Comparison of ENCODE assay signal across 19 cellular contexts in genomic region chr3:189806171-189806951, GRCh38.
DNase-seq lines count a peak whose midpoint lies in the region; ATAC-seq, FAIRE-seq and TF ChIP-seq lines count a peak whose summit lies in the region.
"Had no signal": no experiment of that assay in that cellular context is flagged by ENCODE, and none has a peak within 500 bp of the region (broad histone marks: within the 10 kb centered on the region; RNA-seq: fewer than 3 reads in every experiment).

No MANE protein-coding gene starts in this region.

- no peak overlapping the region for H2AK5ac ChIP-seq in H1 (ENCODE audit: low read depth, low read length)

- WGBS in H1 (ENCODE audit: extremely low coverage in 1 of 2, insufficient coverage in 1 of 2, insufficient read length in 1 of 2, insufficient replicate concordance in 2 of 2, low coverage in 1 of 2, low lambda C conversion rate in 2 of 2, missing lambda C conversion rate in 1 of 2), 2 experiments: 45% methylated on average over 11 of the region's 11 CpGs; no CpG with 5 or more reads in 1 of the 2 experiments

- H2AFZ ChIP-seq in H1 (ENCODE audit: low read length): peak overlapping the region; percentile 81; the same call in 1 of the 2 replicates

- no peak overlapping the region for H3K14ac ChIP-seq in H1 (ENCODE audit: insufficient read length)

- H3K4me2 ChIP-seq in H1 (ENCODE audit: insufficient read depth in 1 of 2, low read depth in 2 of 2, low read length in 2 of 2): peak overlapping the region in 1 of 2 experiments; percentile 59; a peak in 2 of 4 replicates

- ATAC-seq in activated CD8-positive, alpha-beta memory T cell treated with anti-CD3 and anti-CD28 coated beads, Interleukin-2, amount 10 ng/mL, durations not matched to agents 7 days and 5 days: no peak
- ATAC-seq: activated CD8-positive, alpha-beta T cell treated with anti-CD3 and anti-CD28 coated beads, Interleukin-2, amount 10 ng/mL, durations not matched to agents 7 days and 5 days; stimulated activated effector memory CD8-positive, alpha-beta T cell treated with anti-CD3 and anti-CD28 coated beads, Interleukin-12 subunit alpha, Interleukin-12 subunit beta, amount 100 ng/mL, for 72 hours had no signal

- H3K79me1 ChIP-seq in H1 (ENCODE audit: low read depth, low read length): no peaks in the 10 kb centered on the region

- no peak overlapping the region for H2BK120ac ChIP-seq in H1 (replicated peaks; ENCODE audit: low read depth, low read length)

- no peaks in the 10 kb centered on the region for H3K27me3 Mint-ChIP-seq in activated CD8-positive, alpha-beta memory T cell treated with anti-CD3 and anti-CD28 coated beads, Interleukin-2, amount 10 ng/mL, durations not matched to agents 7 days and 5 days
- H3K27me3 Mint-ChIP-seq: memory B cell had no signal

- H3K9ac ChIP-seq in H1 (replicated peaks in 1 of 4; ENCODE audit: extremely low read depth in 1 of 4, low read depth in 3 of 4, low read length in 3 of 4): no peak overlapping the region

- no peaks in the 10 kb centered on the region for H3K36me3 Mint-ChIP-seq in activated CD8-positive, alpha-beta memory T cell treated with anti-CD3 and anti-CD28 coated beads, Interleukin-2, amount 10 ng/mL, durations not matched to agents 7 days and 5 days
- H3K36me3 Mint-ChIP-seq: memory B cell; stimulated activated effector memory CD8-positive, alpha-beta T cell treated with anti-CD3 and anti-CD28 coated beads, Interleukin-12 subunit alpha, Interleukin-12 subunit beta, amount 100 ng/mL, for 72 hours had no signal

- DNase-seq in AG10803 (ENCODE audit: low read depth) (peak; percentile 43), NCI-H146 (lab: John Stamatoyannopoulos, UW) (peak; percentile 97), H1 (ENCODE audit: low read depth in 1 of 2, low spot score in 2 of 2) (no peak), myocyte (ENCODE audit: low read depth) (peak; percentile 39), BE2C (no peak), caudate nucleus (lab: John Stamatoyannopoulos, UW) (no peak), GM10266 (ENCODE audit: extremely low spot score) (no peak)
- DNase-seq in activated CD8-positive, alpha-beta memory T cell treated with anti-CD3 and anti-CD28 coated beads, Interleukin-2, amount 10 ng/mL, durations not matched to agents 7 days and 5 days: no peak
- DNase-seq: activated CD8-positive, alpha-beta T cell treated with anti-CD3 and anti-CD28 coated beads, Interleukin-2, amount 10 ng/mL, durations not matched to agents 7 days and 5 days; activated effector memory CD4-positive, alpha-beta T cell treated with Interleukin-2 at 50 U/mL for 16 hours; heart right ventricle; NCI-H524 treated with DMSO at 0.1 percent for 48 hours; SHP77 treated with DMSO at 0.1 percent for 48 hours; stimulated activated CD4-positive, alpha-beta T cell treated with anti-CD3 and anti-CD28 coated beads, Interleukin-4, amount 100 ng/mL, for 1 hour had no signal

- no peak overlapping the region for H3K4ac ChIP-seq in H1 (replicated peaks; ENCODE audit: insufficient read length, low read depth, low read length)

- no peak overlapping the region for H4K5ac ChIP-seq in H1 (ENCODE audit: insufficient read length, low read depth, low read length)

- no peak overlapping the region for H3K4me3 ChIP-seq in AG10803 (ENCODE audit: low read length)
- peak overlapping the region in 1 of 4 experiments; percentile 6; a peak in 1 of 8 replicates for H3K4me3 ChIP-seq in H1 (ENCODE audit: extremely low read depth in 1 of 4, insufficient read depth in 2 of 4, low read depth in 3 of 4, low read length in 4 of 4)
- no peak overlapping the region for H3K4me3 ChIP-seq in BE2C (ENCODE audit: low read depth, low read length)
- H3K4me3 ChIP-seq: heart right ventricle, prostate gland, vagina had no signal

- H3K9me3 Mint-ChIP-seq in activated CD8-positive, alpha-beta memory T cell treated with anti-CD3 and anti-CD28 coated beads, Interleukin-2, amount 10 ng/mL, durations not matched to agents 7 days and 5 days (ENCODE audit: low read depth): no peaks in the 10 kb centered on the region
- H3K9me3 Mint-ChIP-seq: memory B cell; stimulated activated effector memory CD8-positive, alpha-beta T cell treated with anti-CD3 and anti-CD28 coated beads, Interleukin-12 subunit alpha, Interleukin-12 subunit beta, amount 100 ng/mL, for 72 hours had no signal

- peaks cover 5 to 16% (median 10%) of the 10 kb centered on the region in 4 experiments; a peak in 6 of 7 replicates for H3K4me1 ChIP-seq in H1 (replicated peaks in 1 of 4; ENCODE audit: control insufficient read depth in 3 of 4, insufficient read depth in 4 of 4, low read length in 3 of 4)
- H3K4me1 ChIP-seq in BE2C: no peaks in the 10 kb centered on the region
- H3K4me1 ChIP-seq: prostate gland had no signal

- no peaks in the 10 kb centered on the region for H3K79me2 ChIP-seq in H1 (ENCODE audit: control insufficient read depth in 1 of 2, insufficient read depth in 2 of 2, low read length in 2 of 2)

- no peak overlapping the region for H4K91ac ChIP-seq in H1 (replicated peaks; ENCODE audit: insufficient read length, low read length)

- no peak for TF ChIP-seq POLR2A in H1 (IDR thresholded peaks at IDR 0.05; ENCODE audit: control extremely low read depth in 1 of 2, low read depth in 2 of 2, low read length in 2 of 2)

- CTCF ChIA-PET in H1 (lab: Charles Lee; ENCODE audit: partially characterized antibody): interaction anchor here (0.7 to 1.5 kb wide), 7 partner anchors 9 to 144 kb away, joined by 3 to 5 read pairs (median 3); no protein-coding TSS in a partner anchor
- CTCF ChIA-PET in activated CD8-positive, alpha-beta memory T cell treated with anti-CD3 and anti-CD28 coated beads, Interleukin-2, amount 10 ng/mL, durations not matched to agents 7 days and 5 days (lab: Charles Lee): interaction anchor here (0.7 to 1.1 kb wide), 2 partner anchors 20 to 515 kb away, joined by 3 to 4 read pairs; no protein-coding TSS in a partner anchor

- 0 out of 2 replicates have a peak overlapping the region, but pooled peaks have one; percentile 6 for H2BK5ac ChIP-seq in H1 (ENCODE audit: low read depth, low read length)

- no peak overlapping the region for H3K18ac ChIP-seq in H1 (ENCODE audit: extremely low read depth, low read length)

- no peak for TF ChIP-seq CTCF in AG10803 (conservative IDR thresholded peaks at IDR 0.05; ENCODE audit: low read length)
- no peak for TF ChIP-seq CTCF in H1 (IDR thresholded peaks at IDR 0.05; ENCODE audit: control extremely low read depth in 1 of 3, insufficient read depth in 1 of 3, low read depth in 1 of 3, low read length in 3 of 3)
- TF ChIP-seq CTCF in BE2C (IDR thresholded peaks at IDR 0.05; ENCODE audit: low read depth, low read length): no peak
- TF ChIP-seq CTCF in GM10266 (IDR thresholded peaks at IDR 0.05; ENCODE audit: control insufficient read depth, insufficient read depth, low read depth, missing control alignments): no peak

- no peak overlapping the region; the same call in 1 of the 2 replicates for H2BK20ac ChIP-seq in H1 (ENCODE audit: low read length)

- no peaks in the 10 kb centered on the region for H3K23me2 ChIP-seq in H1 (ENCODE audit: low read depth, low read length)

- H3K4me1 Mint-ChIP-seq in activated CD8-positive, alpha-beta memory T cell treated with anti-CD3 and anti-CD28 coated beads, Interleukin-2, amount 10 ng/mL, durations not matched to agents 7 days and 5 days: no peaks in the 10 kb centered on the region
- H3K4me1 Mint-ChIP-seq: memory B cell; stimulated activated effector memory CD8-positive, alpha-beta T cell treated with anti-CD3 and anti-CD28 coated beads, Interleukin-12 subunit alpha, Interleukin-12 subunit beta, amount 100 ng/mL, for 72 hours had no signal

- H3K23ac ChIP-seq in H1 (ENCODE audit: insufficient read length): no peak overlapping the region

- H3K27ac ChIP-seq in H1 (ENCODE audit: low read depth, low read length): no peak overlapping the region; the same call in 1 of the 2 replicates
- no peak overlapping the region for H3K27ac ChIP-seq in caudate nucleus (ENCODE audit: low read depth, low read length)
- H3K27ac ChIP-seq: heart right ventricle, prostate gland, vagina had no signal

- H3K4me3 Mint-ChIP-seq in activated CD8-positive, alpha-beta memory T cell treated with anti-CD3 and anti-CD28 coated beads, Interleukin-2, amount 10 ng/mL, durations not matched to agents 7 days and 5 days: no peak overlapping the region
- H3K4me3 Mint-ChIP-seq: activated CD8-positive, alpha-beta T cell treated with anti-CD3 and anti-CD28 coated beads, Interleukin-2, amount 10 ng/mL, durations not matched to agents 7 days and 5 days; memory B cell; stimulated activated effector memory CD8-positive, alpha-beta T cell treated with anti-CD3 and anti-CD28 coated beads, Interleukin-12 subunit alpha, Interleukin-12 subunit beta, amount 100 ng/mL, for 72 hours had no signal

- no peaks in the 10 kb centered on the region for H3K36me3 ChIP-seq in H1 (ENCODE audit: control insufficient read depth in 2 of 4, insufficient read depth in 4 of 4, low read length in 3 of 4)
- H3K36me3 ChIP-seq in BE2C: no peaks in the 10 kb centered on the region
- H3K36me3 ChIP-seq: heart right ventricle, prostate gland had no signal

- no peak overlapping the region for H2BK15ac ChIP-seq in H1 (ENCODE audit: low read length)

- TF ChIP-seq EP300 in H1 (IDR thresholded peaks at IDR 0.05; ENCODE audit: borderline replicate concordance in 1 of 2, low read depth in 2 of 2, low read length in 2 of 2): no peak

- H2BK12ac ChIP-seq in H1 (ENCODE audit: low read depth, low read length): 0 out of 2 replicates have a peak overlapping the region, but pooled peaks have one; percentile 42

- peaks cover 0 to 7% (median 4%) of the 10 kb centered on the region in 4 experiments; a peak in 5 of 7 replicates for H3K27me3 ChIP-seq in H1 (replicated peaks in 1 of 4; ENCODE audit: control insufficient read depth in 3 of 4, extremely low read depth in 1 of 4, insufficient read depth in 3 of 4, low read length in 3 of 4)
- H3K27me3 ChIP-seq in BE2C: no peaks in the 10 kb centered on the region
- H3K27me3 ChIP-seq: heart right ventricle, vagina had no signal

- TF ChIP-seq RAD21 in H1 (IDR thresholded peaks at IDR 0.05 in 1 of 2, conservative IDR thresholded peaks at IDR 0.05 in 1 of 2; ENCODE audit: low read depth in 2 of 2, low read length in 2 of 2): no peak

- H3K27ac Mint-ChIP-seq in activated CD8-positive, alpha-beta memory T cell treated with anti-CD3 and anti-CD28 coated beads, Interleukin-2, amount 10 ng/mL, durations not matched to agents 7 days and 5 days: no peak overlapping the region
- H3K27ac Mint-ChIP-seq: activated CD8-positive, alpha-beta T cell treated with anti-CD3 and anti-CD28 coated beads, Interleukin-2, amount 10 ng/mL, durations not matched to agents 7 days and 5 days; memory B cell; stimulated activated effector memory CD8-positive, alpha-beta T cell treated with anti-CD3 and anti-CD28 coated beads, Interleukin-12 subunit alpha, Interleukin-12 subunit beta, amount 100 ng/mL, for 72 hours had no signal

- no peak overlapping the region for H4K8ac ChIP-seq in H1 (ENCODE audit: extremely low read depth, insufficient read depth, low read length)

- H4K20me1 ChIP-seq in H1 (replicated peaks in 1 of 2; ENCODE audit: control insufficient read depth in 1 of 2, insufficient read depth in 2 of 2, low read length in 2 of 2): no peaks in the 10 kb centered on the region

- H3K9me3 ChIP-seq in H1 (ENCODE audit: insufficient read depth in 2 of 2, low read depth in 1 of 2, low read length in 1 of 2) (no peaks in the 10 kb centered on the region), BE2C (no peaks in the 10 kb centered on the region)
- H3K9me3 ChIP-seq: heart right ventricle, prostate gland, vagina had no signal

- POLR2A ChIA-PET in H1 (lab: Charles Lee; ENCODE audit: partially characterized antibody): no interaction called here

- FAIRE-seq in H1 (lab: Jason Lieb, UNC): peak; percentile 62
- FAIRE-seq: TTC549 had no signal

- H3K56ac ChIP-seq in H1 (replicated peaks; ENCODE audit: insufficient read length, low read depth, low read length): no peak overlapping the region

Comparison
In these comparisons a context has a peak if more than half of its experiments do, and no peak if none do; other contexts are left out.
1. DNase-seq: peak in AG10803 (single experiment), NCI-H146 (single experiment) and myocyte (single experiment); none in H1 (0 of 2), BE2C (single experiment), caudate nucleus (0 of 61), GM10266 (single experiment) and activated CD8-positive, alpha-beta memory T cell treated with anti-CD3 and anti-CD28 coated beads, Interleukin-2, amount 10 ng/mL, durations not matched to agents 7 days and 5 days (single experiment).